Comparison of ENCODE assay signal across 9 cellular contexts in genomic region chr15:57217716-57218598, GRCh38.
DNase-seq lines count a peak whose midpoint lies in the region; ATAC-seq and TF ChIP-seq lines count a peak whose summit lies in the region.
"Had no signal": no experiment of that assay in that cellular context is flagged by ENCODE, and none has a peak within 500 bp of the region (broad histone marks: within the 10 kb centered on the region; RNA-seq: fewer than 3 reads in every experiment).

No MANE protein-coding gene starts in this region.

- intact Hi-C loops in sigmoid colon (cut with DNase I): loop anchor here (2.0 to 10.0 kb wide), 3 partner anchors 69 to 723 kb away; no protein-coding TSS in a partner anchor

- no peaks in the 10 kb centered on the region for H3F3A ChIP-seq in GM23338 (replicated peaks; ENCODE audit: low read depth)

- H3K27me3 ChIP-seq in GM23338 (ENCODE audit: insufficient read depth): no peaks in the 10 kb centered on the region
- no peaks in the 10 kb centered on the region for H3K27me3 ChIP-seq in sigmoid colon

- H4K20me1 ChIP-seq in GM23338 (replicated peaks; ENCODE audit: insufficient read depth): no peaks in the 10 kb centered on the region

- WGBS in sigmoid colon, 2 donors: 41 to 50% methylated on average over 9 of the region's 9 CpGs

- no peaks in the 10 kb centered on the region for H3K9me2 ChIP-seq in GM23338 (ENCODE audit: insufficient read depth)

- TF ChIP-seq CTCF in GM23338 (conservative IDR thresholded peaks at IDR 0.05; ENCODE audit: low read depth in 2 of 2): no peak
- TF ChIP-seq CTCF in endothelial cell (IDR thresholded peaks at IDR 0.05; ENCODE audit: unreplicated experiment): no peak
- no peak for TF ChIP-seq CTCF in sigmoid colon (IDR thresholded peaks at IDR 0.05)

- TF ChIP-seq EP300 in sigmoid colon (IDR thresholded peaks at IDR 0.05): no peak

- H3K36me3 ChIP-seq in GM23338 (ENCODE audit: insufficient read depth) (no peaks in the 10 kb centered on the region), sigmoid colon (no peaks in the 10 kb centered on the region)

- H3K36me3 Mint-ChIP-seq in GM23338 (ENCODE audit: low read depth) (no peaks in the 10 kb centered on the region), endothelial cell (ENCODE audit: low read depth, unreplicated experiment) (no peaks in the 10 kb centered on the region)
- H3K36me3 Mint-ChIP-seq: activated naive CD8-positive, alpha-beta T cell treated with anti-CD3 and anti-CD28 coated beads for 36 hours had no signal

- H3K27ac ChIP-seq in GM23338 (ENCODE audit: low read depth) (0 out of 2 replicates have a peak overlapping the region, but pooled peaks have one; percentile 13), sigmoid colon (peak overlapping the region in 1 of 4 donors; percentile 20)

- H3K79me2 ChIP-seq in GM23338 (replicated peaks; ENCODE audit: insufficient read depth): peaks cover 53% of the 10 kb centered on the region

- H3K27ac Mint-ChIP-seq in GM23338 (peak overlapping the region; percentile 43), endothelial cell (ENCODE audit: unreplicated experiment) (peak overlapping the region; percentile 55)
- H3K27ac Mint-ChIP-seq: activated naive CD8-positive, alpha-beta T cell treated with anti-CD3 and anti-CD28 coated beads for 36 hours had no signal

- no peak for ATAC-seq in GM23338
- ATAC-seq in HG03159 (IDR thresholded peaks at IDR 0.05; ENCODE audit: unreplicated experiment): no peak

- H3K9me3 Mint-ChIP-seq in GM23338 (no peaks in the 10 kb centered on the region), endothelial cell (ENCODE audit: unreplicated experiment) (no peaks in the 10 kb centered on the region)
- H3K9me3 Mint-ChIP-seq: activated naive CD8-positive, alpha-beta T cell treated with anti-CD3 and anti-CD28 coated beads for 36 hours had no signal

- DNase-seq in GM23338 (ENCODE audit: low spot score) (no peak), NCI-H1105 (lab: John Stamatoyannopoulos, UW) (peak; percentile 41), endothelial cell (ENCODE audit: low spot score) (no peak), putamen (ENCODE audit: low spot score) (peak; percentile 79), NCI-H2171 (lab: John Stamatoyannopoulos, UW) (no peak), sigmoid colon (no peak), HuH-7 (ENCODE audit: low spot score) (no peak)
- DNase-seq: activated naive CD8-positive, alpha-beta T cell treated with anti-CD3 and anti-CD28 coated beads for 36 hours had no signal

- no peaks in the 10 kb centered on the region for H3K9me3 ChIP-seq in sigmoid colon

- H3K4me3 ChIP-seq in GM23338 (no peak overlapping the region), sigmoid colon (no peak overlapping the region)

- H3K4me3 Mint-ChIP-seq in GM23338: no peak overlapping the region
- no peak overlapping the region for H3K4me3 Mint-ChIP-seq in endothelial cell (ENCODE audit: unreplicated experiment)
- H3K4me3 Mint-ChIP-seq: activated naive CD8-positive, alpha-beta T cell treated with anti-CD3 and anti-CD28 coated beads for 36 hours had no signal

- no peak for TF ChIP-seq POLR2A in sigmoid colon (IDR thresholded peaks at IDR 0.05)

- no peaks in the 10 kb centered on the region for H3K27me3 Mint-ChIP-seq in GM23338 (ENCODE audit: insufficient read depth, low read depth, poor library complexity)
- H3K27me3 Mint-ChIP-seq in endothelial cell (ENCODE audit: unreplicated experiment): peaks cover 2% of the 10 kb centered on the region
- H3K27me3 Mint-ChIP-seq: activated naive CD8-positive, alpha-beta T cell treated with anti-CD3 and anti-CD28 coated beads for 36 hours had no signal

- peaks cover 56% of the 10 kb centered on the region for H3K4me1 ChIP-seq in GM23338 (ENCODE audit: insufficient read depth)
- peaks cover 0 to 66% (median 37%) of the 10 kb centered on the region in 4 donors for H3K4me1 ChIP-seq in sigmoid colon

- no peak overlapping the region for H3K4me2 ChIP-seq in GM23338

- H2AFZ ChIP-seq in GM23338: no peak overlapping the region

- H3K4me1 Mint-ChIP-seq in GM23338 (peaks cover 70% of the 10 kb centered on the region), endothelial cell (ENCODE audit: unreplicated experiment) (peaks cover 24% of the 10 kb centered on the region)

TF ChIP-seq in GM23338, 12 proteins besides CTCF, POLR2A, EP300 and RAD21 (continues in another document):
- TF ChIP-seq ZNF462 (CRISPR knock-in tag; IDR thresholded peaks at IDR 0.05): no peak
- no peak for TF ChIP-seq JUNB (IDR thresholded peaks at IDR 0.05; ENCODE audit: unreplicated experiment)
- no peak for TF ChIP-seq CREB1 (CRISPR knock-in tag; IDR thresholded peaks at IDR 0.05; ENCODE audit: low read depth)
- TF ChIP-seq POLR2AphosphoS5 (IDR thresholded peaks at IDR 0.05; ENCODE audit: low read depth): no peak
- no peak for TF ChIP-seq NANOG (IDR thresholded peaks at IDR 0.05; ENCODE audit: borderline replicate concordance)
- TF ChIP-seq STAT1 (IDR thresholded peaks at IDR 0.05; ENCODE audit: unreplicated experiment): no peak
- TF ChIP-seq ZNF114 (CRISPR knock-in tag; IDR thresholded peaks at IDR 0.05): no peak

Comparison
In these comparisons a context has a peak if more than half of its experiments do, and no peak if none do; other contexts are left out.
1. DNase-seq: peak in NCI-H1105 (single experiment) and putamen (single experiment); none in GM23338 (single experiment), endothelial cell (single experiment), NCI-H2171 (single experiment), sigmoid colon (single experiment) and HuH-7 (single experiment).